ENCODE assay signal across 22 cellular contexts in genomic region chr3:165716592-165716991, GRCh38.
DNase-seq lines count a peak whose midpoint lies in the region; ATAC-seq, FAIRE-seq and TF ChIP-seq lines count a peak whose summit lies in the region.
"Had no signal": no experiment of that assay in that cellular context is flagged by ENCODE, and none has a peak within 500 bp of the region (broad histone marks: within the 10 kb centered on the region; RNA-seq: fewer than 3 reads in every experiment).

No MANE protein-coding gene starts in this region.

- no peak overlapping the region for H2AFZ ChIP-seq in neural progenitor cell (replicated peaks)

- no peaks in the 10 kb centered on the region for H3K36me3 Mint-ChIP-seq in neural progenitor cell
- H3K36me3 Mint-ChIP-seq: CD4-positive, CD25-positive, alpha-beta regulatory T cell; CD8-positive, alpha-beta memory T cell had no signal

- no peaks in the 10 kb centered on the region for H3K27me3 ChIP-seq in neural progenitor cell
- no peaks in the 10 kb centered on the region for H3K27me3 ChIP-seq in pancreas
- H3K27me3 ChIP-seq: BLaER1 had no signal

- H3K27me3 Mint-ChIP-seq in neural progenitor cell (ENCODE audit: insufficient read depth, low read depth), result no peaks in the 10 kb centered on the region
- H3K27me3 Mint-ChIP-seq: CD4-positive, CD25-positive, alpha-beta regulatory T cell; CD8-positive, alpha-beta memory T cell had no signal

- H3K27ac ChIP-seq in C4-2B (no peak overlapping the region), neural progenitor cell (no peak overlapping the region), pancreas (no peak overlapping the region)
- H3K27ac ChIP-seq: A549, BLaER1 had no signal

- no peak for DNase-seq in epithelial cell of proximal tubule (ENCODE audit: low read depth)
- no peak for DNase-seq in neural progenitor cell (ENCODE audit: low spot score)
- DNase-seq in putamen (ENCODE audit: low spot score), result no peak
- no peak for DNase-seq in H54 (ENCODE audit: insufficient read length, low spot score)
- DNase-seq in pancreas, result no peak
- DNase-seq: AML-193; CD4-positive, CD25-positive, alpha-beta regulatory T cell; CD8-positive, alpha-beta memory T cell; COR-L47; DMS 273 treated with DMSO at 0.1 percent for 48 hours; GOT3; IMR-90 had no signal

- H3K9ac ChIP-seq in neural progenitor cell, result no peak overlapping the region
- H3K9ac ChIP-seq: BLaER1 had no signal

- no peak for ATAC-seq in pancreas
- ATAC-seq: A549, K562 had no signal

- no peak for FAIRE-seq in H54 (lab: Jason Lieb, UNC)
- FAIRE-seq in pancreas (lab: Jason Lieb, UNC), result no peak
- FAIRE-seq: A549, G401.6, GM12892, GM18507, HTR-8/SVneo, K562 had no signal

- TF ChIP-seq CTCF in C4-2B (conservative IDR thresholded peaks at IDR 0.05), result peak; percentile 33
- 0 out of 2 replicates have a peak, but pooled peaks have one; percentile 13 for TF ChIP-seq CTCF in LNCAP (IDR thresholded peaks at IDR 0.05)
- peak; percentile 7 for TF ChIP-seq CTCF in epithelial cell of proximal tubule (conservative IDR thresholded peaks at IDR 0.05; ENCODE audit: low read depth, low read length)
- TF ChIP-seq CTCF in neural progenitor cell (IDR thresholded peaks at IDR 0.05), result peak; percentile 10
- no peak for TF ChIP-seq CTCF in pancreas (IDR thresholded peaks at IDR 0.05)

- no peaks in the 10 kb centered on the region for H3F3A ChIP-seq in neural progenitor cell (ENCODE audit: low read depth)

- no peaks in the 10 kb centered on the region for H3K9me3 ChIP-seq in neural progenitor cell (ENCODE audit: low read depth)
- no peaks in the 10 kb centered on the region for H3K9me3 ChIP-seq in pancreas
- H3K9me3 ChIP-seq: A549, HAP-1 had no signal

- H3K9me3 Mint-ChIP-seq in neural progenitor cell, result peaks cover 2% of the 10 kb centered on the region

- H3K36me3 ChIP-seq in neural progenitor cell (no peaks in the 10 kb centered on the region), pancreas (no peaks in the 10 kb centered on the region)
- H3K36me3 ChIP-seq: BLaER1, HAP-1 had no signal

- H3K4me1 Mint-ChIP-seq in neural progenitor cell, result no peaks in the 10 kb centered on the region
- H3K4me1 Mint-ChIP-seq: CD4-positive, CD25-positive, alpha-beta regulatory T cell; CD8-positive, alpha-beta memory T cell had no signal

- H3K79me2 ChIP-seq in neural progenitor cell (ENCODE audit: low read depth), result no peaks in the 10 kb centered on the region

- intact Hi-C loops in pancreas (cut with DNase I), result no loop called here

- H3K4me3 ChIP-seq in epithelial cell of proximal tubule (ENCODE audit: low read depth, low read length) (no peak overlapping the region), neural progenitor cell (no peak overlapping the region), pancreas (no peak overlapping the region)
- H3K4me3 ChIP-seq: A549, BLaER1, HAP-1, K562 had no signal

- H3K4me3 Mint-ChIP-seq in neural progenitor cell, result no peak overlapping the region
- H3K4me3 Mint-ChIP-seq: CD4-positive, CD25-positive, alpha-beta regulatory T cell; CD8-positive, alpha-beta memory T cell had no signal

- no peaks in the 10 kb centered on the region for H4K20me1 ChIP-seq in neural progenitor cell (ENCODE audit: low read depth)
- H4K20me1 ChIP-seq: BLaER1 had no signal

- TF ChIP-seq POLR2A in H54 (IDR thresholded peaks at IDR 0.05; ENCODE audit: low read depth, low read length), result no peak

- H3K27ac Mint-ChIP-seq in neural progenitor cell, result no peak overlapping the region
- H3K27ac Mint-ChIP-seq: CD4-positive, CD25-positive, alpha-beta regulatory T cell; CD8-positive, alpha-beta memory T cell had no signal

- H3K4me1 ChIP-seq in neural progenitor cell (no peaks in the 10 kb centered on the region), pancreas (no peaks in the 10 kb centered on the region)
- H3K4me1 ChIP-seq: A549, HAP-1 had no signal

- no peak overlapping the region for H3K4me2 ChIP-seq in neural progenitor cell
- H3K4me2 ChIP-seq: A549, BLaER1 had no signal

Comparison
In these comparisons a context has a peak if more than half of its experiments do, and no peak if none do; other contexts are left out.
1. CTCF ChIP-seq: peak in C4-2B (single experiment), LNCAP (single experiment), epithelial cell of proximal tubule (single experiment) and neural progenitor cell (single experiment); none in pancreas (0 of 4).